Comparison of ENCODE assay signal across 1 cellular context in genomic region chr2:134118279-134119116, GRCh38.
TF ChIP-seq lines count a peak whose summit lies in the region.

No MANE protein-coding gene starts in this region.

TF ChIP-seq in GM12878, 131 proteins besides CTCF, POLR2A, EP300 and RAD21 (continued from another document and continues in another):
- TF ChIP-seq E2F8 (IDR thresholded peaks at IDR 0.05; ENCODE audit: low read depth, partially characterized antibody) = no peak
- no peak for TF ChIP-seq RBBP5 (conservative IDR thresholded peaks at IDR 0.05)
- no peak for TF ChIP-seq PAX8 (IDR thresholded peaks at IDR 0.05)
- TF ChIP-seq POLR2AphosphoS2 (IDR thresholded peaks at IDR 0.05; ENCODE audit: low read depth, low read length) = no peak
- peak in 1 of 2 experiments; percentile 71; a peak in 1 of 4 replicates for TF ChIP-seq CEBPB (IDR thresholded peaks at IDR 0.05; ENCODE audit: borderline replicate concordance in 1 of 2, low read depth in 2 of 2, low read length in 2 of 2)
- TF ChIP-seq RUNX3 (IDR thresholded peaks at IDR 0.05; ENCODE audit: low read length) = peak; percentile 99
- peak; percentile 97 for TF ChIP-seq JUNB (IDR thresholded peaks at IDR 0.05)
- TF ChIP-seq BCLAF1 (IDR thresholded peaks at IDR 0.05) = no peak
- TF ChIP-seq BCL11A (IDR thresholded peaks at IDR 0.05; ENCODE audit: low read depth, low read length) = peak; percentile 95
- TF ChIP-seq HDGF (IDR thresholded peaks at IDR 0.05) = no peak
- no peak for TF ChIP-seq MYC (IDR thresholded peaks at IDR 0.05; ENCODE audit: insufficient read depth, insufficient read length, insufficient replicate concordance, low read length, severe bottlenecking)
- TF ChIP-seq SUPT20H (IDR thresholded peaks at IDR 0.05; ENCODE audit: borderline replicate concordance, control insufficient read depth, low read depth, low read length) = no peak
- peak; percentile 72; the same call in 1 of the 2 replicates for TF ChIP-seq TCF3 (IDR thresholded peaks at IDR 0.05; ENCODE audit: borderline replicate concordance, insufficient read depth, low read depth, low read length)
- peak; percentile 94 for TF ChIP-seq ZBED1 (IDR thresholded peaks at IDR 0.05; ENCODE audit: borderline replicate concordance)
- TF ChIP-seq KLF5 (IDR thresholded peaks at IDR 0.05; ENCODE audit: partially characterized antibody) = no peak
- peak; percentile 85 for TF ChIP-seq PAX5 (IDR thresholded peaks at IDR 0.05; ENCODE audit: borderline replicate concordance, low read depth, low read length)
- no peak for TF ChIP-seq NRF1 (conservative IDR thresholded peaks at IDR 0.05; ENCODE audit: low read depth, low read length)
- peak; percentile 93 for TF ChIP-seq MEF2A (IDR thresholded peaks at IDR 0.05; ENCODE audit: insufficient read depth, low read depth, low read length)
- TF ChIP-seq STAT3 (IDR thresholded peaks at IDR 0.05; ENCODE audit: low read depth, low read length) = peak; percentile 96; the same call in 1 of the 2 replicates
- TF ChIP-seq NR2C2 (IDR thresholded peaks at IDR 0.05; ENCODE audit: borderline replicate concordance, control insufficient read depth, insufficient read length, low read depth) = no peak
- no peak for TF ChIP-seq CBX3 (IDR thresholded peaks at IDR 0.05; ENCODE audit: borderline replicate concordance, low read depth)
- peak; percentile 97 for TF ChIP-seq TBL1XR1 (IDR thresholded peaks at IDR 0.05; ENCODE audit: low read depth, low read length)
- no peak for TF ChIP-seq WRNIP1 (IDR thresholded peaks at IDR 0.05; ENCODE audit: borderline replicate concordance, low read depth, low read length)
- no peak for TF ChIP-seq FOS (IDR thresholded peaks at IDR 0.05; ENCODE audit: borderline replicate concordance, extremely low read depth, insufficient read length)
- peak; percentile 90 for TF ChIP-seq PKNOX1 (IDR thresholded peaks at IDR 0.05)
- TF ChIP-seq NFXL1 (IDR thresholded peaks at IDR 0.05; ENCODE audit: borderline replicate concordance) = no peak
- TF ChIP-seq ZNF24 (IDR thresholded peaks at IDR 0.05) = peak; percentile 68; the same call in 1 of the 2 replicates
- no peak for TF ChIP-seq SREBF1 (IDR thresholded peaks at IDR 0.05; ENCODE audit: low read length)
- TF ChIP-seq PBX3 (IDR thresholded peaks at IDR 0.05; ENCODE audit: insufficient replicate concordance, low read depth, low read length) = no peak
- peak in 1 of 2 experiments; percentile 63; a peak in 1 of 4 replicates for TF ChIP-seq SRF (IDR thresholded peaks at IDR 0.05; ENCODE audit: low read depth in 2 of 2, low read length in 2 of 2)
- no peak for TF ChIP-seq RB1 (IDR thresholded peaks at IDR 0.05; ENCODE audit: borderline replicate concordance)
- TF ChIP-seq CREB1 (IDR thresholded peaks at IDR 0.05; ENCODE audit: low read depth) = 0 out of 2 replicates have a peak, but pooled peaks have one; percentile 8
- TF ChIP-seq IRF3 (IDR thresholded peaks at IDR 0.05) = no peak
- no peak for TF ChIP-seq USF2 (IDR thresholded peaks at IDR 0.05; ENCODE audit: borderline replicate concordance, low read depth, low read length)
- TF ChIP-seq TCF7 (IDR thresholded peaks at IDR 0.05; ENCODE audit: borderline replicate concordance) = peak; percentile 72; the same call in 1 of the 2 replicates
- no peak for TF ChIP-seq E4F1 (IDR thresholded peaks at IDR 0.05; ENCODE audit: borderline replicate concordance, partially characterized antibody)
- peak; percentile 82; the same call in 1 of the 2 replicates for TF ChIP-seq ATF7 (IDR thresholded peaks at IDR 0.05; ENCODE audit: low read depth)
- no peak for TF ChIP-seq ZBTB33 (IDR thresholded peaks at IDR 0.05)
- TF ChIP-seq JUND (IDR thresholded peaks at IDR 0.05; ENCODE audit: low read depth, low read length) = peak; percentile 48; the same call in 1 of the 2 replicates
- TF ChIP-seq FOXM1 (IDR thresholded peaks at IDR 0.05; ENCODE audit: low read depth, low read length) = peak; percentile 97
- peak; percentile 94 for TF ChIP-seq SKIL (IDR thresholded peaks at IDR 0.05; ENCODE audit: low read depth, poor library complexity, severe bottlenecking)
- no peak for TF ChIP-seq HSF1 (IDR thresholded peaks at IDR 0.05; ENCODE audit: low read depth, low read length)
